8 cellular contexts compared by ENCODE assay signal in genomic region chr1:225508538-225509375, GRCh38.
A peak's percentile ranks its signal among the peaks of the same experiment; 100 is the strongest.
DNase-seq lines count a peak whose midpoint lies in the region; ATAC-seq lines count a peak whose summit lies in the region.

No MANE protein-coding gene starts in this region.

- no peaks in the 10 kb centered on the region for H3K27me3 Mint-ChIP-seq in stimulated activated naive CD8-positive, alpha-beta T cell treated with anti-CD3 and anti-CD28 coated beads, Interleukin-15, amount 100 ng/mL, for 72 hours

- H3K4me1 Mint-ChIP-seq in stimulated activated naive CD8-positive, alpha-beta T cell treated with anti-CD3 and anti-CD28 coated beads, Interleukin-15, amount 100 ng/mL, for 72 hours = peaks cover 6% of the 10 kb centered on the region

- H3K27ac Mint-ChIP-seq in stimulated activated naive CD8-positive, alpha-beta T cell treated with anti-CD3 and anti-CD28 coated beads, Interleukin-15, amount 100 ng/mL, for 72 hours = no peak overlapping the region

- ATAC-seq in stimulated activated naive CD8-positive, alpha-beta T cell treated with anti-CD3 and anti-CD28 coated beads, Interleukin-15, amount 100 ng/mL, for 72 hours = peak; percentile 66
- ATAC-seq in HG03280 (IDR thresholded peaks at IDR 0.05; ENCODE audit: unreplicated experiment) = no peak
- ATAC-seq in GM21528 (IDR thresholded peaks at IDR 0.05; ENCODE audit: low FRiP score, unreplicated experiment) = no peak

- H3K9me3 Mint-ChIP-seq in stimulated activated naive CD8-positive, alpha-beta T cell treated with anti-CD3 and anti-CD28 coated beads, Interleukin-15, amount 100 ng/mL, for 72 hours = no peaks in the 10 kb centered on the region

- H3K4me3 ChIP-seq in MG63 = no peak overlapping the region

- H3K36me3 ChIP-seq in MG63 = peaks cover 70% of the 10 kb centered on the region

- H3K4me3 Mint-ChIP-seq in stimulated activated naive CD8-positive, alpha-beta T cell treated with anti-CD3 and anti-CD28 coated beads, Interleukin-15, amount 100 ng/mL, for 72 hours = no peak overlapping the region

- DNase-seq in COLO668 (lab: John Stamatoyannopoulos, UW; ENCODE audit: unreplicated experiment) (peak; percentile 71), MG63 (peak; percentile 77), astrocyte of the hippocampus (ENCODE audit: low read depth, low spot score) (peak; percentile 96), iPS-NIHi7 (ENCODE audit: extremely low spot score) (peak; percentile 39)
- DNase-seq in stimulated activated naive CD8-positive, alpha-beta T cell treated with anti-CD3 and anti-CD28 coated beads, Interleukin-15, amount 100 ng/mL, for 72 hours = no peak
- no peak for DNase-seq in stimulated activated CD4-positive, alpha-beta T cell treated with anti-CD3 and anti-CD28 coated beads, Interleukin-4, amount 100 ng/mL, for 1 hour

- no peaks in the 10 kb centered on the region for H3K27me3 ChIP-seq in MG63

- no peaks in the 10 kb centered on the region for H3K9me3 ChIP-seq in MG63

Comparison
In these comparisons a context has a peak if more than half of its experiments do, and no peak if none do; other contexts are left out.
1. DNase-seq: peak in COLO668 (single experiment), MG63 (single experiment), astrocyte of the hippocampus (single experiment) and iPS-NIHi7 (single experiment); none in stimulated activated naive CD8-positive, alpha-beta T cell treated with anti-CD3 and anti-CD28 coated beads, Interleukin-15, amount 100 ng/mL, for 72 hours (0 of 2) and stimulated activated CD4-positive, alpha-beta T cell treated with anti-CD3 and anti-CD28 coated beads, Interleukin-4, amount 100 ng/mL, for 1 hour (single experiment).